ENCODE assay signal across 8 cellular contexts in genomic region chr5:177303121-177303924, GRCh38. TPM values are rescaled to one million over a fixed set of nuclear protein-coding genes. Genes with fewer than 3 reads are reported as not detected.
DNase-seq lines count a peak whose midpoint lies in the region; ATAC-seq and TF ChIP-seq lines count a peak whose summit lies in the region.

Gene PRELID1, plus strand, starts transcription at chr5:177303799. Its CDS starts 187 bp downstream, at chr5:177303986.
Gene RAB24, minus strand, starts transcription at chr5:177303719. Its CDS starts 431 bp downstream, at chr5:177303288.

- peak within 1 kb of the TSS; percentile 99 for H3K14ac ChIP-seq in neuronal stem cell (ENCODE audit: low read length)

- H3K4me3 ChIP-seq in Karpas-422 (ENCODE audit: low read length) (peak within 1 kb of the TSS; percentile 86), SJSA1 (peak within 1 kb of the TSS; percentile 78), neuronal stem cell (ENCODE audit: low read length in 2 of 2) (peak within 1 kb of the TSS; percentile 88 to 100)

- peak within 1 kb of the TSS; percentile 88 for H4K8ac ChIP-seq in neuronal stem cell (ENCODE audit: low read depth, low read length)

- DNase-seq in Daoy (ENCODE audit: low read depth), result peak; percentile 94
- DNase-seq in Karpas-422, result peak; percentile 96
- peak; percentile 86 to 93 for DNase-seq in SJSA1 (ENCODE audit: low read depth in 1 of 2, low spot score in 2 of 2)
- peak; percentile 78 for DNase-seq in activated gamma-delta T cell treated with anti-CD3 and anti-CD28 coated beads, Interleukin-2, amount 50 U/mL, for 16 hours (ENCODE audit: low read depth)
- peak; percentile 55 for DNase-seq in foreskin melanocyte
- peak; percentile 84 for DNase-seq in neuronal stem cell (ENCODE audit: low spot score)

- no CpG with 5 or more reads among the region's 100 CpGs for WGBS in neuronal stem cell (ENCODE audit: extremely low coverage in 2 of 2, insufficient read length in 2 of 2, insufficient replicate concordance in 1 of 2), 2 donors

- peak within 1 kb of the TSS; percentile 64; the same call in 1 of the 2 replicates for H2AFZ ChIP-seq in Karpas-422 (ENCODE audit: low read length)
- H2AFZ ChIP-seq in neuronal stem cell (ENCODE audit: low read length), result peak within 1 kb of the TSS; percentile 97

- peak within 1 kb of the TSS; percentile 97 for H3K4me2 ChIP-seq in Karpas-422 (ENCODE audit: low read depth, low read length, poor library complexity, severe bottlenecking)
- peak within 1 kb of the TSS; percentile 99 for H3K4me2 ChIP-seq in neuronal stem cell (ENCODE audit: insufficient read depth, low read length, poor library complexity, severe bottlenecking)

- H2BK5ac ChIP-seq in neuronal stem cell (ENCODE audit: low read length), result no peak within 1 kb of the TSS

- peaks cover 56% of the 10 kb centered on the region for H3K4me1 ChIP-seq in Karpas-422 (ENCODE audit: low read length)
- H3K4me1 ChIP-seq in SJSA1 (replicated peaks), result peaks cover 45% of the 10 kb centered on the region
- H3K4me1 ChIP-seq in neuronal stem cell (ENCODE audit: control insufficient read depth in 2 of 2, insufficient read depth in 1 of 2, low read depth in 1 of 2, low read length in 2 of 2), result peaks cover 9 to 14% of the 10 kb centered on the region in 2 donors

- peak within 1 kb of the TSS; percentile 42 for H4K91ac ChIP-seq in neuronal stem cell (ENCODE audit: low read depth, low read length, poor library complexity)

- H2BK15ac ChIP-seq in neuronal stem cell (ENCODE audit: low read length), result peak within 1 kb of the TSS; percentile 77

- no peak within 1 kb of the TSS for H2BK12ac ChIP-seq in neuronal stem cell (ENCODE audit: low read length)

- H3K79me2 ChIP-seq in Karpas-422 (ENCODE audit: low read length), result peaks cover 33% of the 10 kb centered on the region

- H3K4ac ChIP-seq in neuronal stem cell (ENCODE audit: low read length), result no peak within 1 kb of the TSS

- no peaks in the 10 kb centered on the region for H3K9me3 ChIP-seq in Karpas-422 (ENCODE audit: low read length)
- no peaks in the 10 kb centered on the region for H3K9me3 ChIP-seq in SJSA1 (replicated peaks)
- no peaks in the 10 kb centered on the region for H3K9me3 ChIP-seq in neuronal stem cell (replicated peaks in 1 of 2; ENCODE audit: control insufficient read depth in 2 of 2, insufficient read depth in 1 of 2, low read depth in 1 of 2, low read length in 2 of 2)

- H3K79me1 ChIP-seq in neuronal stem cell (ENCODE audit: low read depth, low read length), result peaks cover 10% of the 10 kb centered on the region

- peak within 1 kb of the TSS; percentile 94 for H2AK5ac ChIP-seq in neuronal stem cell (ENCODE audit: low read depth, low read length)

- no peaks in the 10 kb centered on the region for H3K9me2 ChIP-seq in Karpas-422 (replicated peaks; ENCODE audit: insufficient read depth, low read length)

- peaks cover 21% of the 10 kb centered on the region for H4K20me1 ChIP-seq in Karpas-422 (ENCODE audit: insufficient read depth, low read depth, low read length)

- H3K27ac ChIP-seq in Karpas-422 (ENCODE audit: low read length) (peak within 1 kb of the TSS; percentile 46; the same call in 1 of the 2 replicates), SJSA1 (peak within 1 kb of the TSS; percentile 57), neuronal stem cell (replicated peaks; ENCODE audit: low read length) (no peak within 1 kb of the TSS)

- H3K9ac ChIP-seq in Karpas-422 (ENCODE audit: low read length) (peak within 1 kb of the TSS; percentile 83), neuronal stem cell (ENCODE audit: low read depth, low read length, poor library complexity) (peak within 1 kb of the TSS; percentile 99)

- H3K27me3 ChIP-seq in Karpas-422 (ENCODE audit: low read length) (no peaks in the 10 kb centered on the region), SJSA1 (replicated peaks) (no peaks in the 10 kb centered on the region), neuronal stem cell (ENCODE audit: control insufficient read depth in 3 of 3, insufficient read depth in 3 of 3, low read depth in 1 of 3, low read length in 3 of 3) (peaks cover 0 to 6% (median 0%) of the 10 kb centered on the region in 3 experiments)

- H3K18ac ChIP-seq in neuronal stem cell (ENCODE audit: low read length), result peak within 1 kb of the TSS; percentile 94

- no peak within 1 kb of the TSS for H2BK120ac ChIP-seq in neuronal stem cell (ENCODE audit: low read depth, low read length)

- H3K23ac ChIP-seq in neuronal stem cell (ENCODE audit: low read depth, low read length, poor library complexity), result peak within 1 kb of the TSS; percentile 99

- ATAC-seq in GM21717 (IDR thresholded peaks at IDR 0.05; ENCODE audit: unreplicated experiment), result peak; percentile 43

- H3K36me3 ChIP-seq in Karpas-422 (ENCODE audit: insufficient read depth, low read length), result peaks cover 13% of the 10 kb centered on the region; the same call in 1 of the 2 replicates
- H3K36me3 ChIP-seq in SJSA1, result peaks cover 86% of the 10 kb centered on the region
- H3K36me3 ChIP-seq in neuronal stem cell (replicated peaks in 1 of 2; ENCODE audit: control insufficient read depth in 2 of 2, insufficient read depth in 2 of 2, low read length in 2 of 2), result peaks cover 25 to 60% of the 10 kb centered on the region in 2 donors

- TF ChIP-seq CTCF in subcutaneous adipose tissue (IDR thresholded peaks at IDR 0.05; ENCODE audit: low read depth), result no peak

RNA-seq across cellular contexts. Expression of gene PRELID1, which starts in this region (rescaled TPM):
- total RNA-seq in Daoy (2014; rRNA removed; shearing (Covaris generic)), result 434 and 468 TPM in 2 replicates
- 112 and 189 TPM in 2 replicates for total RNA-seq in Karpas-422 (2014; rRNA removed; shearing (Covaris generic); ENCODE audit: low replicate concordance)
- 456 and 457 TPM in 2 replicates for total RNA-seq in SJSA1 (2014; rRNA removed; shearing (Covaris generic))
- polyA plus RNA-seq in neuronal stem cell (2013, experiment 1 of 2), result 147 TPM
- 145 TPM for polyA plus RNA-seq in neuronal stem cell (2013, experiment 2 of 2)
- total RNA-seq in subcutaneous adipose tissue, result 10 to 100 TPM; 55.1 to 58.6 (median 56.7) TPM

RNA-seq across cellular contexts. Expression of gene RAB24, which starts in this region (rescaled TPM):
- total RNA-seq in Daoy (2014; rRNA removed; shearing (Covaris generic)), result 16.6 and 18.8 TPM in 2 replicates
- 11.4 and 30.2 TPM in 2 replicates for total RNA-seq in Karpas-422 (2014; rRNA removed; shearing (Covaris generic); ENCODE audit: low replicate concordance)
- total RNA-seq in SJSA1 (2014; rRNA removed; shearing (Covaris generic)), result 37.6 and 56.2 TPM in 2 replicates
- polyA plus RNA-seq in neuronal stem cell (2013, experiment 1 of 2), result 18.1 TPM
- 18.6 TPM for polyA plus RNA-seq in neuronal stem cell (2013, experiment 2 of 2)
- 10 to 100 TPM; 19.4 to 35.6 (median 26.3) TPM for total RNA-seq in subcutaneous adipose tissue
